In the genomic region with DNA sequence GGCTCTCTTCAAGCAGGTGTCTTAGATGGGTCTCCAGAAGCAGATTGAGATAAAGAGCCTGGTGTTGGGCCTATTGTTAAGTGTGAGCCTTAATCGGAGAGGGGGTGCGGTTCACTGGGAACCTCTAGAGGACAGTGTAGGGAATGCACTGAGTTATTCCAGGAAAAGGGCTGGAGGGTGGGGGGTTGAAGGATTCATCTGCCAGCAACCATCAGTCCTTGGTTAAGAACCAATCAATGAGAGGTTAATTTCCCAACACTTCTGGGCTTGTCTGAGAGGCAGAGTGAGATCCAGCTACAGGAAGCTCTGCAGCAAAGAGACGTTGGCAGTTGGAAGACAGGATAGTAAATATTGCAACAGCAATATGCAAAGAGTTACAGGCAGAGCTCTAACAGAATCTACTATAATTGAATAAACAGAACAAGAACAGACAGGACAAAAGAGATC, we compare ENCODE assay signal across 9 cellular contexts. TPM values are rescaled to one million over a fixed set of nuclear protein-coding genes. Genes with fewer than 3 reads are reported as not detected.
A peak's percentile ranks its signal among the peaks of the same experiment; 100 is the strongest.
DNase-seq lines count a peak whose midpoint lies in the region; ATAC-seq, FAIRE-seq and TF ChIP-seq lines count a peak whose summit lies in the region.
"Had no signal": no experiment of that assay in that cellular context is flagged by ENCODE, and none has a peak within 500 bp of the region (broad histone marks: within the 10 kb centered on the region; RNA-seq: fewer than 3 reads in every experiment).

No MANE protein-coding gene starts in this region.

- CTCF ChIA-PET in Calu3 (lab: Charles Lee): interaction anchor here (0.7 to 1.1 kb wide), 3 partner anchors 15 to 239 kb away, joined by 3 to 4 read pairs (median 3); no protein-coding TSS in a partner anchor

- intact Hi-C loops in Calu3 (cut with micrococcal nuclease; ENCODE audit: unreplicated experiment): loop anchor here (5.0 kb wide), 1 partner anchor 57 kb away; no protein-coding TSS in a partner anchor

- dilution Hi-C loops in keratinocyte (cut with MboI; ENCODE audit: extremely low pct_ligation_motif_present, low sequenced_read_pairs): no loop called here

- H3K4me3 ChIP-seq in astrocyte of the spinal cord (ENCODE audit: low read depth, low read length) (no peak overlapping the region), keratinocyte (ENCODE audit: control insufficient read depth in 2 of 3, extremely low read depth in 1 of 3, insufficient read depth in 2 of 3, low read depth in 1 of 3, low read length in 3 of 3) (no peak overlapping the region)

- H3K27me3 ChIP-seq in keratinocyte (ENCODE audit: control insufficient read depth, extremely low read depth, insufficient read depth, low read length): no peaks in the 10 kb centered on the region

- ATAC-seq in SK-N-SH treated with all-trans-retinoic acid at 6 μM for 48 hours (peak; percentile 88), GM21529 (IDR thresholded peaks at IDR 0.05; ENCODE audit: unreplicated experiment) (no peak), GM21423 (IDR thresholded peaks at IDR 0.05; ENCODE audit: unreplicated experiment) (no peak)
- peak; percentile 55 for ATAC-seq in stimulated activated naive CD8-positive, alpha-beta T cell treated with anti-CD3 and anti-CD28 coated beads, Interleukin-15, Interleukin-2, amounts not matched to agents 100 U/mL and 50 U/mL, for 24 hours

- BruUV-seq in Calu3 (replicated peaks; lab: Mats Ljungman, UMichigan): no TSS peak

- peak overlapping the region; percentile 41 for H3K4me2 ChIP-seq in keratinocyte (ENCODE audit: control insufficient read depth, extremely low read depth, insufficient read depth, low read depth, low read length)

- no peak overlapping the region for H3K9ac ChIP-seq in keratinocyte (ENCODE audit: control insufficient read depth, extremely low read depth, insufficient read depth, low read length)

- H3K36me3 ChIP-seq in keratinocyte (ENCODE audit: control insufficient read depth in 2 of 2, extremely low read depth in 1 of 2, insufficient read depth in 2 of 2, low read length in 2 of 2): no peaks in the 10 kb centered on the region

- TF ChIP-seq CTCF in Calu3 (IDR thresholded peaks at IDR 0.05; ENCODE audit: unreplicated experiment) (peak; percentile 43), astrocyte of the spinal cord (IDR thresholded peaks at IDR 0.05; ENCODE audit: low read depth, low read length) (peak; percentile 34), keratinocyte (optimal IDR thresholded peaks at IDR 0.05 in 1 of 3, IDR thresholded peaks at IDR 0.05 in 1 of 3, conservative IDR thresholded peaks at IDR 0.05 in 1 of 3; ENCODE audit: extremely low read depth in 1 of 3, insufficient read depth in 2 of 3, low read length in 3 of 3) (peak; percentile 82 to 84 (median 83))

- no peaks in the 10 kb centered on the region for H3K9me3 ChIP-seq in keratinocyte (ENCODE audit: control insufficient read depth, low read depth, low read length)

- FAIRE-seq in HTR-8/SVneo (lab: Jason Lieb, UNC): no peak
- FAIRE-seq in keratinocyte (lab: Jason Lieb, UNC): peak; percentile 88

- no peaks in the 10 kb centered on the region for H4K20me1 ChIP-seq in keratinocyte (ENCODE audit: control insufficient read depth, extremely low read depth, insufficient read depth, low read length)

- peaks cover 23% of the 10 kb centered on the region for H3K4me1 Mint-ChIP-seq in Calu3 (ENCODE audit: low read depth, unreplicated experiment)

- H3K36me3 Mint-ChIP-seq in Calu3 (ENCODE audit: insufficient read depth, unreplicated experiment): peaks cover 4% of the 10 kb centered on the region

- H3K27ac Mint-ChIP-seq in Calu3 (ENCODE audit: unreplicated experiment): peak overlapping the region; percentile 65

- H2AFZ ChIP-seq in keratinocyte (ENCODE audit: control insufficient read depth, low read length): no peak overlapping the region

- no peaks in the 10 kb centered on the region for H3K27me3 Mint-ChIP-seq in Calu3 (ENCODE audit: unreplicated experiment)

- H3K4me1 ChIP-seq in keratinocyte (ENCODE audit: control insufficient read depth, extremely low read depth, insufficient read depth, low read length): peaks cover 11% of the 10 kb centered on the region

- in situ Hi-C loops in astrocyte of the spinal cord (cut with HindIII; ENCODE audit: low sequenced_read_pairs): no loop called here

- no peaks in the 10 kb centered on the region for H3K9me1 ChIP-seq in keratinocyte (ENCODE audit: control insufficient read depth, extremely low read depth, insufficient read depth, low read length)

- H3K9me3 Mint-ChIP-seq in Calu3 (ENCODE audit: low read depth, unreplicated experiment): no peaks in the 10 kb centered on the region

- H3K79me2 ChIP-seq in keratinocyte (ENCODE audit: control insufficient read depth, insufficient read depth, low read length): no peaks in the 10 kb centered on the region

- DNase-seq in Calu3: peak; percentile 66
- peak; percentile 68 for DNase-seq in HTR-8/SVneo (ENCODE audit: insufficient read length, low spot score)
- DNase-seq in astrocyte of the spinal cord (ENCODE audit: low read depth, low spot score): no peak
- DNase-seq in keratinocyte (ENCODE audit: low read depth, low spot score): peak; percentile 13
- DNase-seq in stimulated activated naive CD8-positive, alpha-beta T cell treated with anti-CD3 and anti-CD28 coated beads, Interleukin-15, Interleukin-2, amounts not matched to agents 100 U/mL and 50 U/mL, for 24 hours: peak; percentile 35

- no peak overlapping the region for H3K27ac ChIP-seq in keratinocyte (ENCODE audit: control insufficient read depth, insufficient read depth, low read length)

- H3K4me3 Mint-ChIP-seq in Calu3 (ENCODE audit: low read depth, unreplicated experiment): peak overlapping the region; percentile 12

TF ChIP-seq in SK-N-SH treated with all-trans-retinoic acid at 6 μM for 48 hours, 23 proteins besides CTCF, POLR2A, EP300 and RAD21 (continues in another document):
- TF ChIP-seq, protein P1, sequence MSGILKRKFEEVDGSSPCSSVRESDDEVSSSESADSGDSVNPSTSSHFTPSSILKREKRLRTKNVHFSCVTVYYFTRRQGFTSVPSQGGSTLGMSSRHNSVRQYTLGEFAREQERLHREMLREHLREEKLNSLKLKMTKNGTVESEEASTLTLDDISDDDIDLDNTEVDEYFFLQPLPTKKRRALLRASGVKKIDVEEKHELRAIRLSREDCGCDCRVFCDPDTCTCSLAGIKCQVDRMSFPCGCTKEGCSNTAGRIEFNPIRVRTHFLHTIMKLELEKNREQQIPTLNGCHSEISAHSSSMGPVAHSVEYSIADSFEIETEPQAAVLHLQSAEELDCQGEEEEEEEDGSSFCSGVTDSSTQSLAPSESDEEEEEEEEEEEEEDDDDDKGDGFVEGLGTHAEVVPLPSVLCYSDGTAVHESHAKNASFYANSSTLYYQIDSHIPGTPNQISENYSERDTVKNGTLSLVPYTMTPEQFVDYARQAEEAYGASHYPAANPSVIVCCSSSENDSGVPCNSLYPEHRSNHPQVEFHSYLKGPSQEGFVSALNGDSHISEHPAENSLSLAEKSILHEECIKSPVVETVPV (CRISPR knock-in tag; IDR thresholded peaks at IDR 0.05): no peak
- TF ChIP-seq ZFP3 (CRISPR knock-in tag; IDR thresholded peaks at IDR 0.05): no peak
- no peak for TF ChIP-seq ARNTL (CRISPR knock-in tag; IDR thresholded peaks at IDR 0.05; ENCODE audit: borderline replicate concordance, low read depth)
- TF ChIP-seq TCF4 (CRISPR knock-in tag; IDR thresholded peaks at IDR 0.05; ENCODE audit: borderline replicate concordance): no peak
- no peak for TF ChIP-seq ZNF70 (CRISPR knock-in tag; IDR thresholded peaks at IDR 0.05)
- no peak for TF ChIP-seq SNAI2 (CRISPR knock-in tag; IDR thresholded peaks at IDR 0.05)
- TF ChIP-seq PPARA (CRISPR knock-in tag; IDR thresholded peaks at IDR 0.05; ENCODE audit: borderline replicate concordance): no peak
- TF ChIP-seq, protein P2, sequence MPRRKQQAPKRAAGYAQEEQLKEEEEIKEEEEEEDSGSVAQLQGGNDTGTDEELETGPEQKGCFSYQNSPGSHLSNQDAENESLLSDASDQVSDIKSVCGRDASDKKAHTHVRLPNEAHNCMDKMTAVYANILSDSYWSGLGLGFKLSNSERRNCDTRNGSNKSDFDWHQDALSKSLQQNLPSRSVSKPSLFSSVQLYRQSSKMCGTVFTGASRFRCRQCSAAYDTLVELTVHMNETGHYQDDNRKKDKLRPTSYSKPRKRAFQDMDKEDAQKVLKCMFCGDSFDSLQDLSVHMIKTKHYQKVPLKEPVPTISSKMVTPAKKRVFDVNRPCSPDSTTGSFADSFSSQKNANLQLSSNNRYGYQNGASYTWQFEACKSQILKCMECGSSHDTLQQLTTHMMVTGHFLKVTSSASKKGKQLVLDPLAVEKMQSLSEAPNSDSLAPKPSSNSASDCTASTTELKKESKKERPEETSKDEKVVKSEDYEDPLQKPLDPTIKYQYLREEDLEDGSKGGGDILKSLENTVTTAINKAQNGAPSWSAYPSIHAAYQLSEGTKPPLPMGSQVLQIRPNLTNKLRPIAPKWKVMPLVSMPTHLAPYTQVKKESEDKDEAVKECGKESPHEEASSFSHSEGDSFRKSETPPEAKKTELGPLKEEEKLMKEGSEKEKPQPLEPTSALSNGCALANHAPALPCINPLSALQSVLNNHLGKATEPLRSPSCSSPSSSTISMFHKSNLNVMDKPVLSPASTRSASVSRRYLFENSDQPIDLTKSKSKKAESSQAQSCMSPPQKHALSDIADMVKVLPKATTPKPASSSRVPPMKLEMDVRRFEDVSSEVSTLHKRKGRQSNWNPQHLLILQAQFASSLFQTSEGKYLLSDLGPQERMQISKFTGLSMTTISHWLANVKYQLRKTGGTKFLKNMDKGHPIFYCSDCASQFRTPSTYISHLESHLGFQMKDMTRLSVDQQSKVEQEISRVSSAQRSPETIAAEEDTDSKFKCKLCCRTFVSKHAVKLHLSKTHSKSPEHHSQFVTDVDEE (CRISPR knock-in tag; IDR thresholded peaks at IDR 0.05): no peak
- TF ChIP-seq ZNF565 (CRISPR knock-in tag; conservative IDR thresholded peaks at IDR 0.05; ENCODE audit: low read depth): no peak
- TF ChIP-seq ZC3H10 (CRISPR knock-in tag; IDR thresholded peaks at IDR 0.05): no peak

RNA-seq across cellular contexts. Expression of a gene that starts 28.7 kb away (rescaled TPM):
- 0.22 TPM in 1 of 2 replicates, not detected in the other for total RNA-seq in Calu3 (2022)
- polyA plus RNA-seq in keratinocyte: 0.06 to 0.15 TPM (median 0.13 TPM) in 3 replicates
- polyA plus RNA-seq in keratinocyte (2011; ENCODE audit: low read depth): 1.0 TPM
- 0.04 TPM in 1 of 2 replicates, not detected in the other for polyA plus RNA-seq in keratinocyte (2011; cell fraction: cytosol; rRNA removed)
- 0.29 and 0.45 TPM in 2 replicates for polyA plus RNA-seq in keratinocyte (2011; cell fraction: nucleus; rRNA removed)
- 0.19 and 0.66 TPM in 2 replicates for polyA plus RNA-seq in keratinocyte (2012; ENCODE audit: low replicate concordance)
- 0.10 TPM in 1 of 3 replicates, not detected in the others for polyA minus RNA-seq in keratinocyte
- not detected for polyA minus RNA-seq in keratinocyte (2011; cell fraction: cytosol; rRNA and poly(A)+ RNA removed)
- not detected in 2 replicates for polyA minus RNA-seq in keratinocyte (2011; cell fraction: nucleus; rRNA and poly(A)+ RNA removed)
- total RNA-seq: T-helper 2 cell treated with Interferon-gamma antibody and Interleukin-4, amounts not matched to agents 100 ng/mL and 5 ng/mL, for 36 hours had no signal

RNA-seq across cellular contexts. Expression of a gene that starts 53.7 kb away (rescaled TPM):
- total RNA-seq in Calu3 (2022): 4.4 and 4.9 TPM in 2 replicates
- polyA plus RNA-seq in keratinocyte: not detected in 3 replicates
- polyA plus RNA-seq in keratinocyte (2011; ENCODE audit: low read depth): 0.37 TPM
- not detected in 2 replicates for polyA plus RNA-seq in keratinocyte (2011; cell fraction: cytosol; rRNA removed)
- polyA plus RNA-seq in keratinocyte (2011; cell fraction: nucleus; rRNA removed): 0.05 TPM in 1 of 2 replicates, not detected in the other
- polyA plus RNA-seq in keratinocyte (2012; ENCODE audit: low replicate concordance): 0.13 TPM in 1 of 2 replicates, not detected in the other
- not detected in 3 replicates for polyA minus RNA-seq in keratinocyte
- polyA minus RNA-seq in keratinocyte (2011; cell fraction: cytosol; rRNA and poly(A)+ RNA removed): not detected
- not detected in 2 replicates for polyA minus RNA-seq in keratinocyte (2011; cell fraction: nucleus; rRNA and poly(A)+ RNA removed)
- total RNA-seq: T-helper 2 cell treated with Interferon-gamma antibody and Interleukin-4, amounts not matched to agents 100 ng/mL and 5 ng/mL, for 36 hours had no signal

Comparison
In these comparisons a context has a peak if more than half of its experiments do, and no peak if none do; other contexts are left out.
1. ATAC-seq: peak in SK-N-SH treated with all-trans-retinoic acid at 6 μM for 48 hours (single experiment) and stimulated activated naive CD8-positive, alpha-beta T cell treated with anti-CD3 and anti-CD28 coated beads, Interleukin-15, Interleukin-2, amounts not matched to agents 100 U/mL and 50 U/mL, for 24 hours (single experiment); none in GM21529 (single experiment) and GM21423 (single experiment).
2. Peak in every context shown above with its lines, with median percentiles within 50 percentile points of each other: CTCF ChIP-seq.